In genomic region chr20:63979549-63980316, GRCh38 we compare ENCODE assay signal across 1 cellular context.
TF ChIP-seq lines count a peak whose summit lies in the region.

SAMD10 (minus strand) TSS chr20:63979642; CDS start chr20:63979467, 175 bp downstream.

TF ChIP-seq in HepG2, 621 proteins besides CTCF, POLR2A, EP300 and RAD21 (continued from another document and continues in another):
- TF ChIP-seq PBX3 (CRISPR knock-in tag; IDR thresholded peaks at IDR 0.05; ENCODE audit: borderline replicate concordance) (no peak), GATA4 (IDR thresholded peaks at IDR 0.05; ENCODE audit: borderline replicate concordance, low read depth) (0 out of 2 replicates have a peak, but pooled peaks have one; percentile 14), YY1 (IDR thresholded peaks at IDR 0.05; ENCODE audit: insufficient read depth, insufficient replicate concordance, low read depth, low read length) (no peak), ZNF44 (CRISPR knock-in tag; IDR thresholded peaks at IDR 0.05) (no peak), ZNF446 (CRISPR knock-in tag; IDR thresholded peaks at IDR 0.05) (no peak), KDM6A (CRISPR knock-in tag; IDR thresholded peaks at IDR 0.05; ENCODE audit: low read depth) (no peak), IRF2 (CRISPR knock-in tag; IDR thresholded peaks at IDR 0.05) (0 out of 2 replicates have a peak, but pooled peaks have one; percentile 14), FOXO4 (CRISPR knock-in tag; conservative IDR thresholded peaks at IDR 0.05) (0 out of 2 replicates have a peak, but pooled peaks have one; percentile 96), ZNF34 (CRISPR knock-in tag; IDR thresholded peaks at IDR 0.05; ENCODE audit: borderline replicate concordance) (no peak), MED1 (CRISPR knock-in tag; IDR thresholded peaks at IDR 0.05) (no peak), ZNF788 (CRISPR knock-in tag; IDR thresholded peaks at IDR 0.05; ENCODE audit: borderline replicate concordance) (no peak), E2F2 (CRISPR knock-in tag; IDR thresholded peaks at IDR 0.05; ENCODE audit: borderline replicate concordance) (no peak), ZNF567 (CRISPR knock-in tag; IDR thresholded peaks at IDR 0.05; ENCODE audit: borderline replicate concordance) (peak; percentile 62; the same call in 1 of the 2 replicates), CEBPG (CRISPR knock-in tag; IDR thresholded peaks at IDR 0.05) (no peak), ARNT2 (CRISPR knock-in tag; IDR thresholded peaks at IDR 0.05; ENCODE audit: low read depth) (no peak; the same call in 1 of the 2 replicates), ZNF10 (CRISPR knock-in tag; IDR thresholded peaks at IDR 0.05; ENCODE audit: borderline replicate concordance, low read depth) (no peak), HOXD1 (CRISPR knock-in tag; IDR thresholded peaks at IDR 0.05) (no peak), AKAP8 (CRISPR knock-in tag; IDR thresholded peaks at IDR 0.05) (peak; percentile 47; the same call in 1 of the 2 replicates), KLF12 (CRISPR knock-in tag; IDR thresholded peaks at IDR 0.05; ENCODE audit: borderline replicate concordance) (no peak), ATF4 (CRISPR knock-in tag; IDR thresholded peaks at IDR 0.05) (peak in 1 of 2 experiments; percentile 31; a peak in 1 of 4 replicates)
- TF ChIP-seq, protein P1, sequence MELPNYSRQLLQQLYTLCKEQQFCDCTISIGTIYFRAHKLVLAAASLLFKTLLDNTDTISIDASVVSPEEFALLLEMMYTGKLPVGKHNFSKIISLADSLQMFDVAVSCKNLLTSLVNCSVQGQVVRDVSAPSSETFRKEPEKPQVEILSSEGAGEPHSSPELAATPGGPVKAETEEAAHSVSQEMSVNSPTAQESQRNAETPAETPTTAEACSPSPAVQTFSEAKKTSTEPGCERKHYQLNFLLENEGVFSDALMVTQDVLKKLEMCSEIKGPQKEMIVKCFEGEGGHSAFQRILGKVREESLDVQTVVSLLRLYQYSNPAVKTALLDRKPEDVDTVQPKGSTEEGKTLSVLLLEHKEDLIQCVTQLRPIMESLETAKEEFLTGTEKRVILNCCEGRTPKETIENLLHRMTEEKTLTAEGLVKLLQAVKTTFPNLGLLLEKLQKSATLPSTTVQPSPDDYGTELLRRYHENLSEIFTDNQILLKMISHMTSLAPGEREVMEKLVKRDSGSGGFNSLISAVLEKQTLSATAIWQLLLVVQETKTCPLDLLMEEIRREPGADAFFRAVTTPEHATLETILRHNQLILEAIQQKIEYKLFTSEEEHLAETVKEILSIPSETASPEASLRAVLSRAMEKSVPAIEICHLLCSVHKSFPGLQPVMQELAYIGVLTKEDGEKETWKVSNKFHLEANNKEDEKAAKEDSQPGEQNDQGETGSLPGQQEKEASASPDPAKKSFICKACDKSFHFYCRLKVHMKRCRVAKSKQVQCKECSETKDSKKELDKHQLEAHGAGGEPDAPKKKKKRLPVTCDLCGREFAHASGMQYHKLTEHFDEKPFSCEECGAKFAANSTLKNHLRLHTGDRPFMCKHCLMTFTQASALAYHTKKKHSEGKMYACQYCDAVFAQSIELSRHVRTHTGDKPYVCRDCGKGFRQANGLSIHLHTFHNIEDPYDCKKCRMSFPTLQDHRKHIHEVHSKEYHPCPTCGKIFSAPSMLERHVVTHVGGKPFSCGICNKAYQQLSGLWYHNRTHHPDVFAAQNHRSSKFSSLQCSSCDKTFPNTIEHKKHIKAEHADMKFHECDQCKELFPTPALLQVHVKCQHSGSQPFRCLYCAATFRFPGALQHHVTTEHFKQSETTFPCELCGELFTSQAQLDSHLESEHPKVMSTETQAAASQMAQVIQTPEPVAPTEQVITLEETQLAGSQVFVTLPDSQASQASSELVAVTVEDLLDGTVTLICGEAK (IDR thresholded peaks at IDR 0.05) = no peak
- TF ChIP-seq, protein P1 (CRISPR knock-in tag; IDR thresholded peaks at IDR 0.05) = peak; percentile 35; the same call in 1 of the 2 replicates
- TF ChIP-seq, protein P2, sequence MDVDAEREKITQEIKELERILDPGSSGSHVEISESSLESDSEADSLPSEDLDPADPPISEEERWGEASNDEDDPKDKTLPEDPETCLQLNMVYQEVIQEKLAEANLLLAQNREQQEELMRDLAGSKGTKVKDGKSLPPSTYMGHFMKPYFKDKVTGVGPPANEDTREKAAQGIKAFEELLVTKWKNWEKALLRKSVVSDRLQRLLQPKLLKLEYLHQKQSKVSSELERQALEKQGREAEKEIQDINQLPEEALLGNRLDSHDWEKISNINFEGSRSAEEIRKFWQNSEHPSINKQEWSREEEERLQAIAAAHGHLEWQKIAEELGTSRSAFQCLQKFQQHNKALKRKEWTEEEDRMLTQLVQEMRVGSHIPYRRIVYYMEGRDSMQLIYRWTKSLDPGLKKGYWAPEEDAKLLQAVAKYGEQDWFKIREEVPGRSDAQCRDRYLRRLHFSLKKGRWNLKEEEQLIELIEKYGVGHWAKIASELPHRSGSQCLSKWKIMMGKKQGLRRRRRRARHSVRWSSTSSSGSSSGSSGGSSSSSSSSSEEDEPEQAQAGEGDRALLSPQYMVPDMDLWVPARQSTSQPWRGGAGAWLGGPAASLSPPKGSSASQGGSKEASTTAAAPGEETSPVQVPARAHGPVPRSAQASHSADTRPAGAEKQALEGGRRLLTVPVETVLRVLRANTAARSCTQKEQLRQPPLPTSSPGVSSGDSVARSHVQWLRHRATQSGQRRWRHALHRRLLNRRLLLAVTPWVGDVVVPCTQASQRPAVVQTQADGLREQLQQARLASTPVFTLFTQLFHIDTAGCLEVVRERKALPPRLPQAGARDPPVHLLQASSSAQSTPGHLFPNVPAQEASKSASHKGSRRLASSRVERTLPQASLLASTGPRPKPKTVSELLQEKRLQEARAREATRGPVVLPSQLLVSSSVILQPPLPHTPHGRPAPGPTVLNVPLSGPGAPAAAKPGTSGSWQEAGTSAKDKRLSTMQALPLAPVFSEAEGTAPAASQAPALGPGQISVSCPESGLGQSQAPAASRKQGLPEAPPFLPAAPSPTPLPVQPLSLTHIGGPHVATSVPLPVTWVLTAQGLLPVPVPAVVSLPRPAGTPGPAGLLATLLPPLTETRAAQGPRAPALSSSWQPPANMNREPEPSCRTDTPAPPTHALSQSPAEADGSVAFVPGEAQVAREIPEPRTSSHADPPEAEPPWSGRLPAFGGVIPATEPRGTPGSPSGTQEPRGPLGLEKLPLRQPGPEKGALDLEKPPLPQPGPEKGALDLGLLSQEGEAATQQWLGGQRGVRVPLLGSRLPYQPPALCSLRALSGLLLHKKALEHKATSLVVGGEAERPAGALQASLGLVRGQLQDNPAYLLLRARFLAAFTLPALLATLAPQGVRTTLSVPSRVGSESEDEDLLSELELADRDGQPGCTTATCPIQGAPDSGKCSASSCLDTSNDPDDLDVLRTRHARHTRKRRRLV (CRISPR knock-in tag; IDR thresholded peaks at IDR 0.05) = no peak; the same call in 1 of the 2 replicates
- TF ChIP-seq, protein P3, sequence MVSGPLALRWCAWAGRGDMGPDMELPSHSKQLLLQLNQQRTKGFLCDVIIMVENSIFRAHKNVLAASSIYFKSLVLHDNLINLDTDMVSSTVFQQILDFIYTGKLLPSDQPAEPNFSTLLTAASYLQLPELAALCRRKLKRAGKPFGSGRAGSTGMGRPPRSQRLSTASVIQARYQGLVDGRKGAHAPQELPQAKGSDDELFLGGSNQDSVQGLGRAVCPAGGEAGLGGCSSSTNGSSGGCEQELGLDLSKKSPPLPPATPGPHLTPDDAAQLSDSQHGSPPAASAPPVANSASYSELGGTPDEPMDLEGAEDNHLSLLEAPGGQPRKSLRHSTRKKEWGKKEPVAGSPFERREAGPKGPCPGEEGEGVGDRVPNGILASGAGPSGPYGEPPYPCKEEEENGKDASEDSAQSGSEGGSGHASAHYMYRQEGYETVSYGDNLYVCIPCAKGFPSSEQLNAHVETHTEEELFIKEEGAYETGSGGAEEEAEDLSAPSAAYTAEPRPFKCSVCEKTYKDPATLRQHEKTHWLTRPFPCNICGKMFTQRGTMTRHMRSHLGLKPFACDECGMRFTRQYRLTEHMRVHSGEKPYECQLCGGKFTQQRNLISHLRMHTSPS (CRISPR knock-in tag; IDR thresholded peaks at IDR 0.05; ENCODE audit: low read depth) = no peak; the same call in 1 of the 2 replicates
